In the genomic region with DNA sequence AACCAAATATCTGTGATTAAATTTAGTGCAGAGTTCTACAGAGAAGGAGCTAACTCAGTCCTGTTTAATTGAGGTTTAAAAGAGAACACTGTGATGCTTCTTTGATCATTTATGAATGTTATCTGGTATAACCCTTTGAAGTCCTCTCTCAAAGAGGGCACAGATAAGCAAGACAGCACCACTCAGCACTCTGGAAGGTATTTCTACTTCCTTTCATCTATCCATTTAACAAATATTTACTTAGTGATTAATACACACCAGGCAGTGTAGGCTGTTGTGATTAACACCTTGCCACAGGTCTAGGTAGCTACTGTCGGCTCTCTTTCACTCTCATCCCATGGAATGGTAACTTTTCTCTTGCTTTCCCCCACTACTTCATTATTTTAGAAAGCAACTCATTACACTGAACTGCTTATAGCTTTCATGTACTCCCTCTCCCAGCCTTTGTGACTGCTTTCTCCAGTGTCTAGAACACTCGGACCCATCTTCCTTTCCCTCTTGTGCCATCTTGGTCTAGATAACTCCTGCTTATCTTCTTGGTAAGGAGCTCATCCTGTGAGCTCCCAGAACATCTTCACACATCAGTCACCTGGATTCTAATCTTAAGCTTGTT, we compare ENCODE assay signal across 1 cellular context.
TF ChIP-seq lines count a peak whose summit lies in the region.

No MANE protein-coding gene starts in this region.

TF ChIP-seq in HepG2, 621 proteins besides CTCF, POLR2A, EP300 and RAD21 (continued from another document and continues in another):
- TF ChIP-seq, protein P1, sequence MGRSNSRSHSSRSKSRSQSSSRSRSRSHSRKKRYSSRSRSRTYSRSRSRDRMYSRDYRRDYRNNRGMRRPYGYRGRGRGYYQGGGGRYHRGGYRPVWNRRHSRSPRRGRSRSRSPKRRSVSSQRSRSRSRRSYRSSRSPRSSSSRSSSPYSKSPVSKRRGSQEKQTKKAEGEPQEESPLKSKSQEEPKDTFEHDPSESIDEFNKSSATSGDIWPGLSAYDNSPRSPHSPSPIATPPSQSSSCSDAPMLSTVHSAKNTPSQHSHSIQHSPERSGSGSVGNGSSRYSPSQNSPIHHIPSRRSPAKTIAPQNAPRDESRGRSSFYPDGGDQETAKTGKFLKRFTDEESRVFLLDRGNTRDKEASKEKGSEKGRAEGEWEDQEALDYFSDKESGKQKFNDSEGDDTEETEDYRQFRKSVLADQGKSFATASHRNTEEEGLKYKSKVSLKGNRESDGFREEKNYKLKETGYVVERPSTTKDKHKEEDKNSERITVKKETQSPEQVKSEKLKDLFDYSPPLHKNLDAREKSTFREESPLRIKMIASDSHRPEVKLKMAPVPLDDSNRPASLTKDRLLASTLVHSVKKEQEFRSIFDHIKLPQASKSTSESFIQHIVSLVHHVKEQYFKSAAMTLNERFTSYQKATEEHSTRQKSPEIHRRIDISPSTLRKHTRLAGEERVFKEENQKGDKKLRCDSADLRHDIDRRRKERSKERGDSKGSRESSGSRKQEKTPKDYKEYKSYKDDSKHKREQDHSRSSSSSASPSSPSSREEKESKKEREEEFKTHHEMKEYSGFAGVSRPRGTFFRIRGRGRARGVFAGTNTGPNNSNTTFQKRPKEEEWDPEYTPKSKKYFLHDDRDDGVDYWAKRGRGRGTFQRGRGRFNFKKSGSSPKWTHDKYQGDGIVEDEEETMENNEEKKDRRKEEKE (IDR thresholded peaks at IDR 0.05) = no peak
- TF ChIP-seq TAF1 (CRISPR knock-in tag; IDR thresholded peaks at IDR 0.05) = no peak
- no peak for TF ChIP-seq SETDB1 (CRISPR knock-in tag; IDR thresholded peaks at IDR 0.05; ENCODE audit: borderline replicate concordance)
- no peak for TF ChIP-seq FOXO4 (CRISPR knock-in tag; conservative IDR thresholded peaks at IDR 0.05)
- TF ChIP-seq FOXM1 (CRISPR knock-in tag; IDR thresholded peaks at IDR 0.05) = no peak
- TF ChIP-seq, protein P2, sequence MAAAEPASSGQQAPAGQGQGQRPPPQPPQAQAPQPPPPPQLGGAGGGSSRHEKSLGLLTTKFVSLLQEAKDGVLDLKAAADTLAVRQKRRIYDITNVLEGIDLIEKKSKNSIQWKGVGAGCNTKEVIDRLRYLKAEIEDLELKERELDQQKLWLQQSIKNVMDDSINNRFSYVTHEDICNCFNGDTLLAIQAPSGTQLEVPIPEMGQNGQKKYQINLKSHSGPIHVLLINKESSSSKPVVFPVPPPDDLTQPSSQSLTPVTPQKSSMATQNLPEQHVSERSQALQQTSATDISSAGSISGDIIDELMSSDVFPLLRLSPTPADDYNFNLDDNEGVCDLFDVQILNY (CRISPR knock-in tag; conservative IDR thresholded peaks at IDR 0.05) = no peak
- peak; percentile 82; the same call in 1 of the 2 replicates for TF ChIP-seq ARID2 (CRISPR knock-in tag; IDR thresholded peaks at IDR 0.05; ENCODE audit: borderline replicate concordance)
- peak; percentile 76; the same call in 1 of the 2 replicates for TF ChIP-seq ZNF652 (CRISPR knock-in tag; IDR thresholded peaks at IDR 0.05; ENCODE audit: borderline replicate concordance, low read depth)
- no peak for TF ChIP-seq ADNP (CRISPR knock-in tag; IDR thresholded peaks at IDR 0.05)
- TF ChIP-seq ZNF143 (CRISPR knock-in tag; IDR thresholded peaks at IDR 0.05) = no peak
- TF ChIP-seq ZNF576 (CRISPR knock-in tag; IDR thresholded peaks at IDR 0.05) = no peak
- TF ChIP-seq SMAD3 (CRISPR knock-in tag; IDR thresholded peaks at IDR 0.05) = no peak
- no peak for TF ChIP-seq ZBTB25 (CRISPR knock-in tag; IDR thresholded peaks at IDR 0.05)
- no peak for TF ChIP-seq ZBTB7B (CRISPR knock-in tag; IDR thresholded peaks at IDR 0.05)
- TF ChIP-seq ZNF615 (CRISPR knock-in tag; IDR thresholded peaks at IDR 0.05; ENCODE audit: borderline replicate concordance) = no peak
- TF ChIP-seq, protein P3, sequence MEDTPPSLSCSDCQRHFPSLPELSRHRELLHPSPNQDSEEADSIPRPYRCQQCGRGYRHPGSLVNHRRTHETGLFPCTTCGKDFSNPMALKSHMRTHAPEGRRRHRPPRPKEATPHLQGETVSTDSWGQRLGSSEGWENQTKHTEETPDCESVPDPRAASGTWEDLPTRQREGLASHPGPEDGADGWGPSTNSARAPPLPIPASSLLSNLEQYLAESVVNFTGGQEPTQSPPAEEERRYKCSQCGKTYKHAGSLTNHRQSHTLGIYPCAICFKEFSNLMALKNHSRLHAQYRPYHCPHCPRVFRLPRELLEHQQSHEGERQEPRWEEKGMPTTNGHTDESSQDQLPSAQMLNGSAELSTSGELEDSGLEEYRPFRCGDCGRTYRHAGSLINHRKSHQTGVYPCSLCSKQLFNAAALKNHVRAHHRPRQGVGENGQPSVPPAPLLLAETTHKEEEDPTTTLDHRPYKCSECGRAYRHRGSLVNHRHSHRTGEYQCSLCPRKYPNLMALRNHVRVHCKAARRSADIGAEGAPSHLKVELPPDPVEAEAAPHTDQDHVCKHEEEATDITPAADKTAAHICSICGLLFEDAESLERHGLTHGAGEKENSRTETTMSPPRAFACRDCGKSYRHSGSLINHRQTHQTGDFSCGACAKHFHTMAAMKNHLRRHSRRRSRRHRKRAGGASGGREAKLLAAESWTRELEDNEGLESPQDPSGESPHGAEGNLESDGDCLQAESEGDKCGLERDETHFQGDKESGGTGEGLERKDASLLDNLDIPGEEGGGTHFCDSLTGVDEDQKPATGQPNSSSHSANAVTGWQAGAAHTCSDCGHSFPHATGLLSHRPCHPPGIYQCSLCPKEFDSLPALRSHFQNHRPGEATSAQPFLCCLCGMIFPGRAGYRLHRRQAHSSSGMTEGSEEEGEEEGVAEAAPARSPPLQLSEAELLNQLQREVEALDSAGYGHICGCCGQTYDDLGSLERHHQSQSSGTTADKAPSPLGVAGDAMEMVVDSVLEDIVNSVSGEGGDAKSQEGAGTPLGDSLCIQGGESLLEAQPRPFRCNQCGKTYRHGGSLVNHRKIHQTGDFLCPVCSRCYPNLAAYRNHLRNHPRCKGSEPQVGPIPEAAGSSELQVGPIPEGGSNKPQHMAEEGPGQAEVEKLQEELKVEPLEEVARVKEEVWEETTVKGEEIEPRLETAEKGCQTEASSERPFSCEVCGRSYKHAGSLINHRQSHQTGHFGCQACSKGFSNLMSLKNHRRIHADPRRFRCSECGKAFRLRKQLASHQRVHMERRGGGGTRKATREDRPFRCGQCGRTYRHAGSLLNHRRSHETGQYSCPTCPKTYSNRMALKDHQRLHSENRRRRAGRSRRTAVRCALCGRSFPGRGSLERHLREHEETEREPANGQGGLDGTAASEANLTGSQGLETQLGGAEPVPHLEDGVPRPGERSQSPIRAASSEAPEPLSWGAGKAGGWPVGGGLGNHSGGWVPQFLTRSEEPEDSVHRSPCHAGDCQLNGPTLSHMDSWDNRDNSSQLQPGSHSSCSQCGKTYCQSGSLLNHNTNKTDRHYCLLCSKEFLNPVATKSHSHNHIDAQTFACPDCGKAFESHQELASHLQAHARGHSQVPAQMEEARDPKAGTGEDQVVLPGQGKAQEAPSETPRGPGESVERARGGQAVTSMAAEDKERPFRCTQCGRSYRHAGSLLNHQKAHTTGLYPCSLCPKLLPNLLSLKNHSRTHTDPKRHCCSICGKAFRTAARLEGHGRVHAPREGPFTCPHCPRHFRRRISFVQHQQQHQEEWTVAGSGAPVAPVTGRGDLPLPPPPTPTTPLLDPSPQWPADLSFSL (CRISPR knock-in tag; IDR thresholded peaks at IDR 0.05) = no peak
- peak; percentile 92 for TF ChIP-seq NR2F6 (IDR thresholded peaks at IDR 0.05)
- peak; percentile 91 for TF ChIP-seq NR2F6 (CRISPR knock-in tag; IDR thresholded peaks at IDR 0.05)
- TF ChIP-seq FOXA3 (CRISPR knock-in tag; IDR thresholded peaks at IDR 0.05) = peak; percentile 98
- peak; percentile 100 for TF ChIP-seq ISL2 (CRISPR knock-in tag; IDR thresholded peaks at IDR 0.05)
- no peak for TF ChIP-seq SMARCC2 (IDR thresholded peaks at IDR 0.05)
- no peak for TF ChIP-seq ZNF30 (CRISPR knock-in tag; IDR thresholded peaks at IDR 0.05)
- no peak; the same call in 1 of the 2 replicates for TF ChIP-seq ZNF775 (CRISPR knock-in tag; IDR thresholded peaks at IDR 0.05; ENCODE audit: borderline replicate concordance)
- TF ChIP-seq ZNF839 (CRISPR knock-in tag; IDR thresholded peaks at IDR 0.05; ENCODE audit: borderline replicate concordance) = no peak
- TF ChIP-seq ZNF20 (CRISPR knock-in tag; IDR thresholded peaks at IDR 0.05) = no peak
- no peak for TF ChIP-seq ATF7 (IDR thresholded peaks at IDR 0.05)
- TF ChIP-seq ATF7 (CRISPR knock-in tag; IDR thresholded peaks at IDR 0.05) = no peak
- TF ChIP-seq SCMH1 (CRISPR knock-in tag; IDR thresholded peaks at IDR 0.05; ENCODE audit: borderline replicate concordance) = no peak
- TF ChIP-seq, protein P4, sequence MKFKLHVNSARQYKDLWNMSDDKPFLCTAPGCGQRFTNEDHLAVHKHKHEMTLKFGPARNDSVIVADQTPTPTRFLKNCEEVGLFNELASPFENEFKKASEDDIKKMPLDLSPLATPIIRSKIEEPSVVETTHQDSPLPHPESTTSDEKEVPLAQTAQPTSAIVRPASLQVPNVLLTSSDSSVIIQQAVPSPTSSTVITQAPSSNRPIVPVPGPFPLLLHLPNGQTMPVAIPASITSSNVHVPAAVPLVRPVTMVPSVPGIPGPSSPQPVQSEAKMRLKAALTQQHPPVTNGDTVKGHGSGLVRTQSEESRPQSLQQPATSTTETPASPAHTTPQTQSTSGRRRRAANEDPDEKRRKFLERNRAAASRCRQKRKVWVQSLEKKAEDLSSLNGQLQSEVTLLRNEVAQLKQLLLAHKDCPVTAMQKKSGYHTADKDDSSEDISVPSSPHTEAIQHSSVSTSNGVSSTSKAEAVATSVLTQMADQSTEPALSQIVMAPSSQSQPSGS (CRISPR knock-in tag; IDR thresholded peaks at IDR 0.05) = peak; percentile 83; the same call in 1 of the 2 replicates
- TF ChIP-seq ZNF781 (CRISPR knock-in tag; IDR thresholded peaks at IDR 0.05; ENCODE audit: borderline replicate concordance, not compliant biosample characterization) = no peak
- TF ChIP-seq ONECUT2 (CRISPR knock-in tag; IDR thresholded peaks at IDR 0.05) = no peak
- no peak for TF ChIP-seq ZNF878 (CRISPR knock-in tag; IDR thresholded peaks at IDR 0.05)
- peak; percentile 73; the same call in 1 of the 2 replicates for TF ChIP-seq POGZ (CRISPR knock-in tag; IDR thresholded peaks at IDR 0.05)
- TF ChIP-seq, protein P5, sequence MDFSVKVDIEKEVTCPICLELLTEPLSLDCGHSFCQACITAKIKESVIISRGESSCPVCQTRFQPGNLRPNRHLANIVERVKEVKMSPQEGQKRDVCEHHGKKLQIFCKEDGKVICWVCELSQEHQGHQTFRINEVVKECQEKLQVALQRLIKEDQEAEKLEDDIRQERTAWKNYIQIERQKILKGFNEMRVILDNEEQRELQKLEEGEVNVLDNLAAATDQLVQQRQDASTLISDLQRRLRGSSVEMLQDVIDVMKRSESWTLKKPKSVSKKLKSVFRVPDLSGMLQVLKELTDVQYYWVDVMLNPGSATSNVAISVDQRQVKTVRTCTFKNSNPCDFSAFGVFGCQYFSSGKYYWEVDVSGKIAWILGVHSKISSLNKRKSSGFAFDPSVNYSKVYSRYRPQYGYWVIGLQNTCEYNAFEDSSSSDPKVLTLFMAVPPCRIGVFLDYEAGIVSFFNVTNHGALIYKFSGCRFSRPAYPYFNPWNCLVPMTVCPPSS (IDR thresholded peaks at IDR 0.05) = no peak
- TF ChIP-seq ZNF446 (CRISPR knock-in tag; IDR thresholded peaks at IDR 0.05) = no peak
- TF ChIP-seq CC2D1A (CRISPR knock-in tag; IDR thresholded peaks at IDR 0.05) = no peak
- no peak for TF ChIP-seq KLF15 (CRISPR knock-in tag; IDR thresholded peaks at IDR 0.05; ENCODE audit: borderline replicate concordance)
- TF ChIP-seq, protein P6, sequence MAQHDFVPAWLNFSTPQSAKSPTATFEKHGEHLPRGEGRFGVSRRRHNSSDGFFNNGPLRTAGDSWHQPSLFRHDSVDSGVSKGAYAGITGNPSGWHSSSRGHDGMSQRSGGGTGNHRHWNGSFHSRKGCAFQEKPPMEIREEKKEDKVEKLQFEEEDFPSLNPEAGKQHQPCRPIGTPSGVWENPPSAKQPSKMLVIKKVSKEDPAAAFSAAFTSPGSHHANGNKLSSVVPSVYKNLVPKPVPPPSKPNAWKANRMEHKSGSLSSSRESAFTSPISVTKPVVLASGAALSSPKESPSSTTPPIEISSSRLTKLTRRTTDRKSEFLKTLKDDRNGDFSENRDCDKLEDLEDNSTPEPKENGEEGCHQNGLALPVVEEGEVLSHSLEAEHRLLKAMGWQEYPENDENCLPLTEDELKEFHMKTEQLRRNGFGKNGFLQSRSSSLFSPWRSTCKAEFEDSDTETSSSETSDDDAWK (CRISPR knock-in tag; IDR thresholded peaks at IDR 0.05) = no peak
- 0 out of 2 replicates have a peak, but pooled peaks have one; percentile 36 for TF ChIP-seq MEIS2 (CRISPR knock-in tag; IDR thresholded peaks at IDR 0.05)
- no peak for TF ChIP-seq IKZF4 (CRISPR knock-in tag; IDR thresholded peaks at IDR 0.05; ENCODE audit: borderline replicate concordance, low read depth, not compliant biosample characterization)
- peak; percentile 89 for TF ChIP-seq JUND (CRISPR knock-in tag; IDR thresholded peaks at IDR 0.05)
- TF ChIP-seq KDM4B (CRISPR knock-in tag; IDR thresholded peaks at IDR 0.05) = no peak
- no peak for TF ChIP-seq ZNF263 (CRISPR knock-in tag; IDR thresholded peaks at IDR 0.05)
- no peak for TF ChIP-seq ZNF616 (CRISPR knock-in tag; IDR thresholded peaks at IDR 0.05; ENCODE audit: low read depth)
- no peak for TF ChIP-seq CHD2 (IDR thresholded peaks at IDR 0.05; ENCODE audit: low read depth, low read length)
- TF ChIP-seq NFE2L2 (IDR thresholded peaks at IDR 0.05; ENCODE audit: low read length) = no peak
- no peak for TF ChIP-seq DR1 (CRISPR knock-in tag; IDR thresholded peaks at IDR 0.05)
- no peak for TF ChIP-seq MED8 (CRISPR knock-in tag; IDR thresholded peaks at IDR 0.05; ENCODE audit: insufficient replicate concordance)
